In the genomic region with DNA sequence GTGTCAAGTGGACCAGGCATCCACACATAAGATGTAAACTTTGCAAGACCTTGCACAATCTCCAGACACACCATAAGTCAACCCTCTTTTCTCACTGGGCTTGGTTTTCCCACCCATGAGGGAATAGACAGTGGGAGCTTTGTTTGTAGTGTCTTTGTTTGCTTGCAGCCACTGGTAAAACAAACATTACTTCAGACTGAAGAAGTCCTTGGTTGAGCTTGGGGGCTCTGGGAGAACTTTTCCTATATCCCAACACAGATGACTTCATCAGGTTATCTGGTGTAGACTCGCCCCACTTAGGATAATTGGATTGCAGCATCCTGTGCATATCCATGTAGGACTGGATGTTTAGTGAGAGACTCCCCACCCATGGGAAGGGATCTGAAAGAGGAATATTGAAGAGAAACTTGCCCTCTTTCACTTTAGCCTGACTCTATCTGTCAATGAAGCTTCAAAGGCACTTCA, we compare ENCODE assay signal across 25 cellular contexts. TPM values are rescaled to one million over a fixed set of nuclear protein-coding genes. Genes with fewer than 3 reads are reported as not detected.
DNase-seq lines count a peak whose midpoint lies in the region; ATAC-seq and TF ChIP-seq lines count a peak whose summit lies in the region.
"Had no signal": no experiment of that assay in that cellular context is flagged by ENCODE, and none has a peak within 500 bp of the region (broad histone marks: within the 10 kb centered on the region; RNA-seq: fewer than 3 reads in every experiment).

No MANE protein-coding gene starts in this region.

- no peaks in the 10 kb centered on the region for H3K9me3 Mint-ChIP-seq in activated CD8-positive, alpha-beta T cell treated with anti-CD3 and anti-CD28 coated beads, Interleukin-2, amount 10 ng/mL, durations not matched to agents 7 days and 5 days (ENCODE audit: insufficient read depth)
- H3K9me3 Mint-ChIP-seq: activated T-helper 17 cell treated with anti-CD3 and anti-CD28 coated beads, Interleukin-2, amount 50 U/mL, for 72 hours; natural killer cell; T-cell had no signal

- ATAC-seq in activated CD8-positive, alpha-beta T cell treated with anti-CD3 and anti-CD28 coated beads, Interleukin-2, amount 10 ng/mL, durations not matched to agents 7 days and 5 days, result no peak
- ATAC-seq: activated CD4-positive, alpha-beta T cell treated with anti-CD3 and anti-CD28 coated beads for 36 hours; activated CD8-positive, alpha-beta memory T cell treated with anti-CD3 and anti-CD28 coated beads, Interleukin-2, amount 10 ng/mL, durations not matched to agents 7 days and 5 days; activated T-helper 17 cell treated with anti-CD3 and anti-CD28 coated beads, Interleukin-2, amount 50 U/mL, for 72 hours; esophagus mucosa; gastroesophageal sphincter; natural killer cell; T-cell had no signal

- CTCF ChIA-PET in activated CD8-positive, alpha-beta T cell treated with anti-CD3 and anti-CD28 coated beads, Interleukin-2, amount 10 ng/mL, durations not matched to agents 7 days and 5 days (lab: Charles Lee), result interaction anchor here (1.4 to 2.0 kb wide), 2 partner anchors 9 to 108 kb away, joined by 3 to 5 read pairs; no protein-coding TSS in a partner anchor

- WGBS in mesodermal cell (ENCODE audit: insufficient coverage in 2 of 2), 2 experiments, result no CpG with 5 or more reads among the region's 1 CpG

- no peak overlapping the region for H3K4me3 Mint-ChIP-seq in activated CD8-positive, alpha-beta T cell treated with anti-CD3 and anti-CD28 coated beads, Interleukin-2, amount 10 ng/mL, durations not matched to agents 7 days and 5 days
- H3K4me3 Mint-ChIP-seq: activated CD4-positive, alpha-beta T cell treated with anti-CD3 and anti-CD28 coated beads for 36 hours; activated CD8-positive, alpha-beta memory T cell treated with anti-CD3 and anti-CD28 coated beads, Interleukin-2, amount 10 ng/mL, durations not matched to agents 7 days and 5 days; activated naive CD8-positive, alpha-beta T cell; activated T-helper 17 cell treated with anti-CD3 and anti-CD28 coated beads, Interleukin-2, amount 50 U/mL, for 72 hours; CD8-positive, alpha-beta memory T cell; natural killer cell; T-cell had no signal

- POLR2A ChIA-PET in activated CD8-positive, alpha-beta T cell treated with anti-CD3 and anti-CD28 coated beads, Interleukin-2, amount 10 ng/mL, durations not matched to agents 7 days and 5 days (lab: Charles Lee), result no interaction called here

- H3K27me3 ChIP-seq in SJSA1 (replicated peaks) (no peaks in the 10 kb centered on the region; the same call in 1 of the 2 replicates), tibial artery (peaks cover 0 to 10% of the 10 kb centered on the region in 2 donors)

- H3K36me3 ChIP-seq in SJSA1, result no peaks in the 10 kb centered on the region
- H3K36me3 ChIP-seq in mesodermal cell (ENCODE audit: control insufficient read depth, insufficient read depth, low read length), result no peaks in the 10 kb centered on the region
- no peaks in the 10 kb centered on the region for H3K36me3 ChIP-seq in tibial artery
- H3K36me3 ChIP-seq: gastroesophageal sphincter had no signal

- no peaks in the 10 kb centered on the region for H3K4me1 Mint-ChIP-seq in activated CD8-positive, alpha-beta T cell treated with anti-CD3 and anti-CD28 coated beads, Interleukin-2, amount 10 ng/mL, durations not matched to agents 7 days and 5 days (ENCODE audit: low read depth)
- H3K4me1 Mint-ChIP-seq: activated CD4-positive, alpha-beta T cell treated with anti-CD3 and anti-CD28 coated beads for 36 hours; activated CD8-positive, alpha-beta memory T cell treated with anti-CD3 and anti-CD28 coated beads, Interleukin-2, amount 10 ng/mL, durations not matched to agents 7 days and 5 days; activated T-helper 17 cell treated with anti-CD3 and anti-CD28 coated beads, Interleukin-2, amount 50 U/mL, for 72 hours; CD8-positive, alpha-beta memory T cell; natural killer cell; T-cell had no signal

- no peak for TF ChIP-seq CTCF in tibial artery (IDR thresholded peaks at IDR 0.05)

- peaks cover 14% of the 10 kb centered on the region for H3K4me1 ChIP-seq in SJSA1 (replicated peaks)
- H3K4me1 ChIP-seq in mesodermal cell (ENCODE audit: control insufficient read depth, insufficient read depth, low read length, poor library complexity, severe bottlenecking), result peaks cover 11% of the 10 kb centered on the region
- peaks cover 0 to 6% (median 0%) of the 10 kb centered on the region in 4 donors for H3K4me1 ChIP-seq in tibial artery
- H3K4me1 ChIP-seq: gastroesophageal sphincter had no signal

- DNase-seq in Daoy (ENCODE audit: low read depth), result peak; percentile 50
- peak; percentile 34 for DNase-seq in HuH-7 (ENCODE audit: low spot score)
- DNase-seq in SJSA1 (ENCODE audit: low read depth in 1 of 2, low spot score in 2 of 2), result peak; percentile 46 to 52
- no peak for DNase-seq in tibial artery
- DNase-seq in activated CD8-positive, alpha-beta T cell treated with anti-CD3 and anti-CD28 coated beads, Interleukin-2, amount 10 ng/mL, durations not matched to agents 7 days and 5 days, result no peak
- no peak for DNase-seq in AG08396 (ENCODE audit: low spot score)
- DNase-seq: activated CD4-positive, alpha-beta T cell treated with anti-CD3 and anti-CD28 coated beads for 36 hours; activated CD8-positive, alpha-beta memory T cell treated with anti-CD3 and anti-CD28 coated beads, Interleukin-2, amount 10 ng/mL, durations not matched to agents 7 days and 5 days; CD8-positive, alpha-beta memory T cell; cerebellar nuclear complex; DND-41; effector CD4-positive, alpha-beta T cell; kidney glomerular epithelial cell; mesendoderm; natural killer cell; NCI-H1436; NCI-H2227 treated with DMSO at 0.1 percent for 48 hours; posterior cingulate gyrus; stimulated activated naive CD4-positive, alpha-beta T cell; T-cell had no signal

- peaks cover 14% of the 10 kb centered on the region for H3K27me3 Mint-ChIP-seq in activated CD8-positive, alpha-beta T cell treated with anti-CD3 and anti-CD28 coated beads, Interleukin-2, amount 10 ng/mL, durations not matched to agents 7 days and 5 days (ENCODE audit: low read depth)

- H3K9me3 ChIP-seq in SJSA1 (replicated peaks) (no peaks in the 10 kb centered on the region), mesodermal cell (ENCODE audit: control insufficient read depth, low read length) (no peaks in the 10 kb centered on the region), tibial artery (no peaks in the 10 kb centered on the region)
- H3K9me3 ChIP-seq: gastroesophageal sphincter had no signal

- no peaks in the 10 kb centered on the region for H3K36me3 Mint-ChIP-seq in activated CD8-positive, alpha-beta T cell treated with anti-CD3 and anti-CD28 coated beads, Interleukin-2, amount 10 ng/mL, durations not matched to agents 7 days and 5 days (ENCODE audit: low read depth)
- H3K36me3 Mint-ChIP-seq: activated CD8-positive, alpha-beta memory T cell treated with anti-CD3 and anti-CD28 coated beads, Interleukin-2, amount 10 ng/mL, durations not matched to agents 7 days and 5 days; activated naive CD8-positive, alpha-beta T cell; CD8-positive, alpha-beta memory T cell; natural killer cell; T-cell had no signal

- intact Hi-C loops in tibial artery (cut with DNase I; ENCODE audit: low total_unique reads), result no loop called here

- H3K27ac ChIP-seq in SJSA1, result no peak overlapping the region; the same call in 1 of the 2 replicates
- peak overlapping the region; percentile 54 for H3K27ac ChIP-seq in mesodermal cell (ENCODE audit: low read depth, low read length, severe bottlenecking)
- H3K27ac ChIP-seq in tibial artery, result no peak overlapping the region
- H3K27ac ChIP-seq: gastroesophageal sphincter had no signal

- no peak overlapping the region for H3K27ac Mint-ChIP-seq in activated CD8-positive, alpha-beta T cell treated with anti-CD3 and anti-CD28 coated beads, Interleukin-2, amount 10 ng/mL, durations not matched to agents 7 days and 5 days
- H3K27ac Mint-ChIP-seq: activated CD4-positive, alpha-beta T cell treated with anti-CD3 and anti-CD28 coated beads for 36 hours; activated CD8-positive, alpha-beta memory T cell treated with anti-CD3 and anti-CD28 coated beads, Interleukin-2, amount 10 ng/mL, durations not matched to agents 7 days and 5 days; activated naive CD8-positive, alpha-beta T cell; activated T-helper 17 cell treated with anti-CD3 and anti-CD28 coated beads, Interleukin-2, amount 50 U/mL, for 72 hours; CD8-positive, alpha-beta memory T cell; natural killer cell; T-cell had no signal

- no peak overlapping the region for H3K4me3 ChIP-seq in SJSA1
- H3K4me3 ChIP-seq in mesodermal cell (ENCODE audit: extremely low read depth, insufficient read depth, low read length, poor library complexity, severe bottlenecking), result no peak overlapping the region
- no peak overlapping the region for H3K4me3 ChIP-seq in tibial artery
- H3K4me3 ChIP-seq: gastroesophageal sphincter had no signal

RNA-seq across cellular contexts. Expression of gene ADGRV1, which starts 11.5 kb away (rescaled TPM):
- 10.6 and 15.4 TPM in 2 replicates for total RNA-seq in Daoy (2014; rRNA removed; shearing (Covaris generic))
- total RNA-seq in SJSA1 (2014; rRNA removed; shearing (Covaris generic)), result 0.13 TPM in 1 of 2 replicates, not detected in the other
- 14.8 TPM for polyA plus RNA-seq in mesodermal cell (2013, experiment 1 of 2)
- 10.0 TPM for polyA plus RNA-seq in mesodermal cell (2013, experiment 2 of 2)
- total RNA-seq in activated CD8-positive, alpha-beta T cell treated with anti-CD3 and anti-CD28 coated beads, Interleukin-2, amount 10 ng/mL, durations not matched to agents 7 days and 5 days, result under 1 TPM in 1 of 2 experiments, not detected in 1; 0.26 TPM
- polyA plus RNA-seq: CD8-positive, alpha-beta memory T cell had no signal

RNA-seq across cellular contexts. Expression of gene LYSMD3, which starts 17.7 kb away (rescaled TPM):
- 10.8 and 16.1 TPM in 2 replicates for total RNA-seq in Daoy (2014; rRNA removed; shearing (Covaris generic))
- total RNA-seq in SJSA1 (2014; rRNA removed; shearing (Covaris generic)), result 12.2 and 20.0 TPM in 2 replicates
- polyA plus RNA-seq in mesodermal cell (2013, experiment 1 of 2), result 17.7 TPM
- 19.0 TPM for polyA plus RNA-seq in mesodermal cell (2013, experiment 2 of 2)
- total RNA-seq in activated CD8-positive, alpha-beta T cell treated with anti-CD3 and anti-CD28 coated beads, Interleukin-2, amount 10 ng/mL, durations not matched to agents 7 days and 5 days, result 10 to 100 TPM; 18.3 to 19.0 TPM

Comparison
In these comparisons a context has a peak if more than half of its experiments do, and no peak if none do; other contexts are left out.
1. DNase-seq: peak in Daoy (single experiment), HuH-7 (single experiment) and SJSA1 (2 of 2); none in tibial artery (0 of 2), activated CD8-positive, alpha-beta T cell treated with anti-CD3 and anti-CD28 coated beads, Interleukin-2, amount 10 ng/mL, durations not matched to agents 7 days and 5 days (single experiment) and AG08396 (single experiment).